ENCODE assay signal across 11 cellular contexts in the genomic region with DNA sequence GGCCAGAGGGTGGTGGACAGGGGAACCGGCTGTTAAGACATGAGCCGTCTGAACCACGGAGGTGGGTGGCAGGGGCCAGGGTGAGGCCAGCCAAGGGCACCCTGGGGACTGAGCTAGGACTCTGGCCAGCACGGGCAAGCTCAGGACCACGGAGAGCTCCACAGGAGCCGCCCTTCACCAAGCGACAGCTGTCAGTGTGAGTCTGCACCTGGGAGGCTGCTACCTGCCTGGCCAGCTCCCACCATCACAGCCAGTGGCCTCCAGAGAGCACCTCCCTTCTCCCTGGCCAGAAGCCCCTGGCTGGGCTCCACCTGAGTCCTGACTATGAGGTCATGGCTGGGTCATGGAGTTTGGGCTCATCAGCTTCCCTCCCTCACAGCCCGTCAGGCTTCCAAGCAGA. TPM values are rescaled to one million over a fixed set of nuclear protein-coding genes. Genes with fewer than 3 reads are reported as not detected.
DNase-seq lines count a peak whose midpoint lies in the region; ATAC-seq, FAIRE-seq and TF ChIP-seq lines count a peak whose summit lies in the region.
"Had no signal": no experiment of that assay in that cellular context is flagged by ENCODE, and none has a peak within 500 bp of the region (broad histone marks: within the 10 kb centered on the region; RNA-seq: fewer than 3 reads in every experiment).

No MANE protein-coding gene starts in this region.

- no peak overlapping the region for H3K9ac ChIP-seq in DND-41 (ENCODE audit: low read depth, low read length)

- H3K27me3 Mint-ChIP-seq in type B pancreatic cell: no peaks in the 10 kb centered on the region

- peaks cover 12% of the 10 kb centered on the region for H3K4me1 Mint-ChIP-seq in type B pancreatic cell (ENCODE audit: unreplicated experiment)
- H3K4me1 Mint-ChIP-seq: CD8-positive, alpha-beta memory T cell had no signal

- H3K27me3 ChIP-seq in DND-41 (ENCODE audit: insufficient read depth, low read length, poor library complexity): peaks cover 3% of the 10 kb centered on the region
- no peaks in the 10 kb centered on the region for H3K27me3 ChIP-seq in right lobe of liver
- H3K27me3 ChIP-seq: Peyer's patch had no signal

- no peaks in the 10 kb centered on the region for H3K36me3 ChIP-seq in DND-41 (ENCODE audit: insufficient read depth, low read length)
- H3K36me3 ChIP-seq in right lobe of liver: no peaks in the 10 kb centered on the region

- no peak overlapping the region for H3K27ac Mint-ChIP-seq in type B pancreatic cell
- H3K27ac Mint-ChIP-seq: CD8-positive, alpha-beta memory T cell had no signal

- DNase-seq in DND-41: peak; percentile 53
- peak; percentile 34 for DNase-seq in LNCaP clone FGC (ENCODE audit: low read depth)
- DNase-seq in astrocyte of the hippocampus (ENCODE audit: low read depth, low spot score): peak; percentile 53
- peak in 1 of 3 donors; percentile 57 for DNase-seq in right lobe of liver
- DNase-seq in HTR-8/SVneo (ENCODE audit: insufficient read length, low spot score): no peak
- DNase-seq in type B pancreatic cell (ENCODE audit: extremely low spot score, unreplicated experiment): no peak
- DNase-seq: CD8-positive, alpha-beta memory T cell; NCI-H1105 had no signal

- ATAC-seq in DND-41 (ENCODE audit: insufficient read depth, low read depth) (peak; percentile 78), right lobe of liver (peak; percentile 53 to 79 (median 58)), GM21786 (IDR thresholded peaks at IDR 0.05; ENCODE audit: unreplicated experiment) (no peak), GM21515 (IDR thresholded peaks at IDR 0.05; ENCODE audit: unreplicated experiment) (no peak)

- H3K4me3 ChIP-seq in DND-41 (ENCODE audit: low read depth in 1 of 2, low read length in 2 of 2): no peak overlapping the region
- no peak overlapping the region for H3K4me3 ChIP-seq in LNCaP clone FGC (ENCODE audit: low read depth, low read length)
- H3K4me3 ChIP-seq in right lobe of liver: no peak overlapping the region
- H3K4me3 ChIP-seq: Peyer's patch had no signal

- H3K9me3 ChIP-seq in DND-41 (ENCODE audit: insufficient read depth, low read length, severe bottlenecking) (no peaks in the 10 kb centered on the region), right lobe of liver (no peaks in the 10 kb centered on the region)
- H3K9me3 ChIP-seq: Peyer's patch had no signal

- WGBS in right lobe of liver (ENCODE audit: insufficient coverage, low coverage, low lambda C conversion rate, missing lambda C conversion rate): 27% methylated on average over 3 of the region's 8 CpGs

- H3K27ac ChIP-seq in DND-41 (ENCODE audit: low read length) (no peak overlapping the region), right lobe of liver (no peak overlapping the region)
- H3K27ac ChIP-seq: Peyer's patch had no signal

- no peak overlapping the region for H3K4me2 ChIP-seq in DND-41 (ENCODE audit: insufficient read depth, low read length)

- intact Hi-C loops in right lobe of liver (cut with DNase I): no loop called here

- no peak for TF ChIP-seq POLR2A in right lobe of liver (IDR thresholded peaks at IDR 0.05)

- no peak overlapping the region for H3K4me3 Mint-ChIP-seq in type B pancreatic cell
- H3K4me3 Mint-ChIP-seq: CD8-positive, alpha-beta memory T cell had no signal

- no peak for FAIRE-seq in HTR-8/SVneo (lab: Jason Lieb, UNC)

- H3K4me1 ChIP-seq in DND-41 (ENCODE audit: insufficient read depth, low read length): no peaks in the 10 kb centered on the region
- H3K4me1 ChIP-seq in right lobe of liver: no peaks in the 10 kb centered on the region

- no peaks in the 10 kb centered on the region for H3K9me3 Mint-ChIP-seq in type B pancreatic cell
- H3K9me3 Mint-ChIP-seq: CD8-positive, alpha-beta memory T cell had no signal

- H3K79me2 ChIP-seq in DND-41 (ENCODE audit: insufficient read depth, low read length): no peaks in the 10 kb centered on the region

- TF ChIP-seq CTCF in DND-41 (IDR thresholded peaks at IDR 0.05; ENCODE audit: borderline replicate concordance, extremely low read depth, low read length, poor library complexity, severe bottlenecking) (no peak), LNCaP clone FGC (IDR thresholded peaks at IDR 0.05; ENCODE audit: control insufficient read depth, extremely low read depth, insufficient read depth) (no peak), right lobe of liver (IDR thresholded peaks at IDR 0.05) (no peak), type B pancreatic cell (conservative IDR thresholded peaks at IDR 0.05) (no peak)

- H3K36me3 Mint-ChIP-seq in type B pancreatic cell: no peaks in the 10 kb centered on the region
- H3K36me3 Mint-ChIP-seq: CD8-positive, alpha-beta memory T cell had no signal

- H2AFZ ChIP-seq in DND-41 (ENCODE audit: low read depth, low read length): no peak overlapping the region

- H4K20me1 ChIP-seq in DND-41 (ENCODE audit: insufficient read depth, low read length): peaks cover 8% of the 10 kb centered on the region

RNA-seq across cellular contexts. Expression of a gene that starts 21.6 kb away (rescaled TPM):
- under 1 TPM in 5 of 6 experiments, not detected in 1; 0.05 to 0.38 (median 0.07) TPM for total RNA-seq in right lobe of liver
- total RNA-seq in type B pancreatic cell (ENCODE audit: low replicate concordance): 47.0 and 115 TPM in 2 replicates

RNA-seq across cellular contexts. Expression of a gene that starts 23.6 kb away (rescaled TPM):
- total RNA-seq in right lobe of liver: 10 to 100 TPM; 17.4 to 24.4 (median 21.5) TPM
- total RNA-seq in type B pancreatic cell (ENCODE audit: low replicate concordance): 35.0 and 35.5 TPM in 2 replicates

RNA-seq across cellular contexts. Expression of a gene that starts 41.9 kb away (rescaled TPM):
- total RNA-seq in right lobe of liver (100 to 1,000 TPM; 114 to 187 (median 157) TPM), type B pancreatic cell (ENCODE audit: low replicate concordance) (315 and 398 TPM in 2 replicates)

RNA-seq across cellular contexts. Expression of a gene that starts 54.1 kb away (rescaled TPM):
- total RNA-seq in right lobe of liver: 100 to 1,000 TPM in 2 of 6 experiments, 10 to 100 TPM in 4; 31.0 to 104 (median 32.8) TPM
- 52.3 and 59.1 TPM in 2 replicates for total RNA-seq in type B pancreatic cell (ENCODE audit: low replicate concordance)

Comparison
In these comparisons a context has a peak if more than half of its experiments do, and no peak if none do; other contexts are left out.
1. ATAC-seq: peak in DND-41 (single experiment) and right lobe of liver (4 of 4); none in GM21786 (single experiment) and GM21515 (single experiment).
2. DNase-seq: peak in DND-41 (single experiment), LNCaP clone FGC (single experiment) and astrocyte of the hippocampus (single experiment); none in HTR-8/SVneo (single experiment) and type B pancreatic cell (single experiment).
3. RNA of a gene that starts 21.6 kb away (total RNA-seq): 47.0 to 115 TPM in type B pancreatic cell; 0.05 to 0.38 TPM in right lobe of liver; every median in the first group is over 10 times any median in the second.